8 cellular contexts compared by ENCODE assay signal in genomic region chr6:33248932-33249731, GRCh38. TPM values are rescaled to one million over a fixed set of nuclear protein-coding genes. Genes with fewer than 3 reads are reported as not detected.
A peak's percentile ranks its signal among the peaks of the same experiment; 100 is the strongest.
DNase-seq lines count a peak whose midpoint lies in the region; ATAC-seq and TF ChIP-seq lines count a peak whose summit lies in the region.

No MANE protein-coding gene starts in this region.

- peak overlapping the region; percentile 78 to 84 for H3K27ac ChIP-seq in ovary
- peak overlapping the region; percentile 92 to 97 for H3K27ac ChIP-seq in tibial artery

- peaks cover 3% of the 10 kb centered on the region for H3K4me1 ChIP-seq in ovary (ENCODE audit: insufficient read depth)
- peaks cover 0 to 28% (median 20%) of the 10 kb centered on the region in 4 donors for H3K4me1 ChIP-seq in tibial artery

- WGBS in ovary, 3 donors, result 0% methylated on average over 51 to 58 of the region's 58 CpGs

- H3K27me3 ChIP-seq in ovary (no peaks in the 10 kb centered on the region), tibial artery (peaks cover 0 to 17% of the 10 kb centered on the region in 2 donors)

- peak; percentile 83 for ATAC-seq in HG02623 (IDR thresholded peaks at IDR 0.05; ENCODE audit: unreplicated experiment)
- ATAC-seq in Right ventricle myocardium inferior, result peak; percentile 97

- H3K36me3 ChIP-seq in ovary (no peaks in the 10 kb centered on the region), tibial artery (peaks cover 5 to 19% (median 6%) of the 10 kb centered on the region in 3 donors)

- no peaks in the 10 kb centered on the region for H3K9me3 ChIP-seq in ovary
- H3K9me3 ChIP-seq in tibial artery, result no peaks in the 10 kb centered on the region

- no peak for TF ChIP-seq CTCF in GM10266 (IDR thresholded peaks at IDR 0.05; ENCODE audit: control insufficient read depth, insufficient read depth, low read depth, missing control alignments)
- peak in 2 of 3 donors; percentile 9 to 21 for TF ChIP-seq CTCF in ovary (IDR thresholded peaks at IDR 0.05)
- no peak for TF ChIP-seq CTCF in tibial artery (IDR thresholded peaks at IDR 0.05)

- H3K4me3 ChIP-seq in ovary, result peak overlapping the region; percentile 62
- H3K4me3 ChIP-seq in tibial artery, result peak overlapping the region; percentile 58 to 79

- intact Hi-C loops in Right ventricle myocardium inferior (cut with DNase I), result loop anchor here (1.0 to 5.0 kb wide), 6 partner anchors 40 to 362 kb away; partner anchors contain the start of genes RING1, RXRB and SLC39A7
- intact Hi-C loops in ovary (cut with DNase I), result loop anchor here (2.0 to 10.0 kb wide), 5 partner anchors 86 to 244 kb away; partner anchors contain the start of gene HLA-DOA (in 3 of the 4)
- intact Hi-C loops in tibial artery (cut with DNase I; ENCODE audit: low total_unique reads), result loop anchor here (5.0 kb wide), 4 partner anchors 37 to 237 kb away; no protein-coding TSS in a partner anchor

- peak; percentile 84 for DNase-seq in GM10266 (ENCODE audit: extremely low spot score)
- peak; percentile 98 for DNase-seq in NCI-H1105 (lab: John Stamatoyannopoulos, UW)
- DNase-seq in SKM-1 treated with dmso at 0.1 percent for 144 hours (lab: John Stamatoyannopoulos, UW; ENCODE audit: unreplicated experiment), result peak; percentile 99
- peak; percentile 80 for DNase-seq in activated naive CD8-positive, alpha-beta T cell treated with anti-CD3 and anti-CD28 coated beads, Interleukin-2, amount 50 U/mL, for 16 hours (ENCODE audit: low read depth, low spot score)
- DNase-seq in Right ventricle myocardium inferior (ENCODE audit: missing footprints), result peak; percentile 98
- DNase-seq in ovary, result peak; percentile 94 to 98 (median 97)
- peak; percentile 98 to 99 for DNase-seq in tibial artery

- no peak for TF ChIP-seq EP300 in ovary (IDR thresholded peaks at IDR 0.05)

- peak; percentile 79 for TF ChIP-seq POLR2A in ovary (IDR thresholded peaks at IDR 0.05)

RNA-seq across cellular contexts. Expression of gene VPS52, which starts 22.5 kb away (rescaled TPM):
- 31.4 TPM for total RNA-seq in Right ventricle myocardium inferior
- 10 to 100 TPM; 24.0 to 55.6 (median 45.2) TPM for total RNA-seq in ovary
- 10 to 100 TPM; 39.5 to 56.7 TPM for polyA plus RNA-seq in ovary

RNA-seq across cellular contexts. Expression of gene RPS18, which starts 22.7 kb away (rescaled TPM):
- total RNA-seq in Right ventricle myocardium inferior (1,075 TPM), ovary (1,000 to 10,000 TPM; 4,177 to 8,845 (median 4,854) TPM)
- over 10,000 TPM in 1 of 2 donors, 1,000 to 10,000 TPM in 1; 6,405 to 11,953 TPM for polyA plus RNA-seq in ovary

RNA-seq across cellular contexts. Expression of gene B3GALT4, which starts 27.8 kb away (rescaled TPM):
- total RNA-seq in Right ventricle myocardium inferior (8.5 TPM), ovary (10 to 100 TPM in 2 of 7 donors, 1 to 10 TPM in 5; 4.3 to 10.6 (median 6.9) TPM)
- 1 to 10 TPM; 2.7 to 7.4 TPM for polyA plus RNA-seq in ovary

RNA-seq across cellular contexts. Expression of gene WDR46, which starts 39.9 kb away (rescaled TPM):
- total RNA-seq in Right ventricle myocardium inferior (15.9 TPM), ovary (10 to 100 TPM; 29.1 to 58.5 (median 35.0) TPM)
- 10 to 100 TPM; 25.5 to 27.0 TPM for polyA plus RNA-seq in ovary

RNA-seq across cellular contexts. Expression of gene PFDN6, which starts 40.3 kb away (rescaled TPM):
- total RNA-seq in Right ventricle myocardium inferior, result 57.8 TPM
- total RNA-seq in ovary, result 10 to 100 TPM in 6 of 7 donors, 1 to 10 TPM in 1; 9.8 to 46.8 (median 42.0) TPM
- 10 to 100 TPM; 80.3 to 83.0 TPM for polyA plus RNA-seq in ovary

Comparison
In these comparisons a context has a peak if more than half of its experiments do, and no peak if none do; other contexts are left out.
1. Peak in every context shown above with its lines: DNase-seq, ATAC-seq, H3K4me3 ChIP-seq and H3K27ac ChIP-seq.
2. CTCF ChIP-seq: peak in ovary (2 of 3); none in GM10266 (single experiment) and tibial artery (0 of 2).